In the genomic region with DNA sequence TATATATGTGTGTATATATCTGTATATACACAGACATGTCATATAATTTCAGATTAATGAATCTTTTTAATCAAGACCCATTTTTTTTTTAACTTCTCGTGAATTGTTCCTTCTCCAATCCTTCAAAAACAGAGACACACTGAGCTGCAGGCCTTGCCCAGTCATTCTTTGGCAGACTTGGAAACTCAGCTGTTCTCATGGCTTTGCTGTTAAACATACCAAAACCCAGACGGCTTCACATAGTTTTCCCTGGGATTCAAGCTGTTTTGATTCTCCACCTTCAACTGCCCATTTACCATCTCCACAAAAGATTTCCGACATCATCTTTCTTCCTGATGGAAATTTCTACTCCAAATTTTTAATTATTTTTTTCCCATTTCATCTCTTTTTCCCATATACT, we compare ENCODE assay signal across 15 cellular contexts.
DNase-seq lines count a peak whose midpoint lies in the region; ATAC-seq and TF ChIP-seq lines count a peak whose summit lies in the region.
"Had no signal": no experiment of that assay in that cellular context is flagged by ENCODE, and none has a peak within 500 bp of the region (broad histone marks: within the 10 kb centered on the region; RNA-seq: fewer than 3 reads in every experiment).

No MANE protein-coding gene starts in this region.

- intact Hi-C loops in natural killer cell (cut with micrococcal nuclease): no loop called here
- intact Hi-C loops in upper lobe of right lung (cut with DNase I): no loop called here

- H3K27ac ChIP-seq in GM23248 (no peak overlapping the region), upper lobe of right lung (no peak overlapping the region)

- DNase-seq in GM23248 (peak; percentile 33), NCI-H446 treated with DMSO at 0.1 percent for 48 hours (lab: John Stamatoyannopoulos, UW) (peak; percentile 58), fibroblast of mammary gland (ENCODE audit: low read depth) (peak; percentile 16), stromal cell of bone marrow (ENCODE audit: low read depth) (peak; percentile 25), natural killer cell (no peak), upper lobe of right lung (no peak)
- DNase-seq: CD8-positive, alpha-beta T cell; COR-L47; DMS153; DMS79 treated with DMSO at 0.1 percent for 48 hours; EL had no signal

- no peak overlapping the region for H3K4me2 ChIP-seq in GM23248 (ENCODE audit: unreplicated experiment)

- no peak for TF ChIP-seq CTCF in fibroblast of mammary gland (conservative IDR thresholded peaks at IDR 0.05; ENCODE audit: control insufficient read depth, insufficient read depth, low read depth, low read length)
- TF ChIP-seq CTCF in natural killer cell (IDR thresholded peaks at IDR 0.05): no peak
- TF ChIP-seq CTCF in upper lobe of right lung (IDR thresholded peaks at IDR 0.05): no peak

- H3K4me1 Mint-ChIP-seq in natural killer cell: no peaks in the 10 kb centered on the region
- H3K4me1 Mint-ChIP-seq: IgD-negative memory B cell had no signal

- H3K9me3 Mint-ChIP-seq in natural killer cell: peaks cover 12 to 23% of the 10 kb centered on the region in 2 donors

- H3K27ac Mint-ChIP-seq in natural killer cell: no peak overlapping the region
- H3K27ac Mint-ChIP-seq: CD8-positive, alpha-beta T cell; IgD-negative memory B cell had no signal

- H3K9me2 ChIP-seq in GM23248 (ENCODE audit: insufficient read depth): no peaks in the 10 kb centered on the region

- in situ Hi-C loops in GM23248 (cut with MboI): no loop called here

- H3K9ac ChIP-seq in GM23248: no peak overlapping the region

- H3K4me3 Mint-ChIP-seq in natural killer cell: no peak overlapping the region
- H3K4me3 Mint-ChIP-seq: CD14-positive monocyte; CD8-positive, alpha-beta T cell; IgD-negative memory B cell had no signal

- H3K27me3 ChIP-seq in GM23248 (replicated peaks; ENCODE audit: insufficient read depth): no peaks in the 10 kb centered on the region
- H3K27me3 ChIP-seq in upper lobe of right lung: no peaks in the 10 kb centered on the region

- no peaks in the 10 kb centered on the region for H3K27me3 Mint-ChIP-seq in natural killer cell (ENCODE audit: low read depth in 2 of 2)
- H3K27me3 Mint-ChIP-seq: IgD-negative memory B cell had no signal

- no peaks in the 10 kb centered on the region for H3K36me3 Mint-ChIP-seq in natural killer cell
- H3K36me3 Mint-ChIP-seq: CD14-positive monocyte; CD8-positive, alpha-beta T cell; IgD-negative memory B cell had no signal

- H3F3A ChIP-seq in GM23248 (ENCODE audit: insufficient read depth): peaks cover 15% of the 10 kb centered on the region

- H3K9me3 ChIP-seq in GM23248 (ENCODE audit: low read depth) (no peaks in the 10 kb centered on the region), upper lobe of right lung (no peaks in the 10 kb centered on the region)

- H3K4me3 ChIP-seq in GM23248 (no peak overlapping the region), fibroblast of mammary gland (ENCODE audit: control insufficient read depth, low read depth, low read length) (no peak overlapping the region), upper lobe of right lung (no peak overlapping the region)

- H3K36me3 ChIP-seq in GM23248 (ENCODE audit: low read depth) (no peaks in the 10 kb centered on the region), upper lobe of right lung (no peaks in the 10 kb centered on the region)

- H2AFZ ChIP-seq in GM23248: no peak overlapping the region

- peaks cover 15% of the 10 kb centered on the region for H3K4me1 ChIP-seq in GM23248 (ENCODE audit: insufficient read depth)
- H3K4me1 ChIP-seq in upper lobe of right lung: no peaks in the 10 kb centered on the region

- WGBS in GM23248 (ENCODE audit: low coverage in 1 of 2, low lambda C conversion rate in 2 of 2, missing lambda C conversion rate in 2 of 2), 2 experiments: 31 to 32% methylated on average over 3 of the region's 3 CpGs

- no peaks in the 10 kb centered on the region for H3K79me2 ChIP-seq in GM23248 (ENCODE audit: insufficient read depth)

- ATAC-seq in HG03565 (IDR thresholded peaks at IDR 0.05; ENCODE audit: unreplicated experiment) (no peak), natural killer cell (no peak), upper lobe of right lung (no peak)
- ATAC-seq: CD8-positive, alpha-beta T cell; HCT116 had no signal

- no peaks in the 10 kb centered on the region for H4K20me1 ChIP-seq in GM23248 (ENCODE audit: insufficient read depth)

Comparison
In these comparisons a context has a peak if more than half of its experiments do, and no peak if none do; other contexts are left out.
1. DNase-seq: peak in GM23248 (single experiment), NCI-H446 treated with DMSO at 0.1 percent for 48 hours (single experiment), fibroblast of mammary gland (single experiment) and stromal cell of bone marrow (single experiment); none in natural killer cell (single experiment) and upper lobe of right lung (single experiment).